In genomic region chr5:154485850-154486426, GRCh38 we compare ENCODE assay signal across 25 cellular contexts. TPM values are rescaled to one million over a fixed set of nuclear protein-coding genes. Genes with fewer than 3 reads are reported as not detected.
DNase-seq lines count a peak whose midpoint lies in the region; ATAC-seq and TF ChIP-seq lines count a peak whose summit lies in the region.
"Had no signal": no experiment of that assay in that cellular context is flagged by ENCODE, and none has a peak within 500 bp of the region (broad histone marks: within the 10 kb centered on the region; RNA-seq: fewer than 3 reads in every experiment).

No MANE protein-coding gene starts in this region.

- H3K27ac Mint-ChIP-seq in GM23338 (no peak overlapping the region), mesothelial cell of epicardium (peak overlapping the region; percentile 91)
- H3K27ac Mint-ChIP-seq: activated naive CD4-positive, alpha-beta T cell treated with anti-CD3 and anti-CD28 coated beads, Interleukin-2, amount 10 ng/mL, durations not matched to agents 7 days and 5 days; CD4-positive, CD25-positive, alpha-beta regulatory T cell; neural progenitor cell; WTC11 had no signal

- peaks cover 59% of the 10 kb centered on the region for H3K4me1 ChIP-seq in GM23338 (ENCODE audit: insufficient read depth)
- H3K4me1 ChIP-seq: breast epithelium, colonic mucosa had no signal

- H3K9me3 Mint-ChIP-seq in GM23338 (no peaks in the 10 kb centered on the region), mesothelial cell of epicardium (no peaks in the 10 kb centered on the region)
- H3K9me3 Mint-ChIP-seq: activated naive CD4-positive, alpha-beta T cell treated with anti-CD3 and anti-CD28 coated beads, Interleukin-2, amount 10 ng/mL, durations not matched to agents 7 days and 5 days; neural progenitor cell; WTC11 had no signal

- TF ChIP-seq CTCF in GM23338 (conservative IDR thresholded peaks at IDR 0.05; ENCODE audit: low read depth in 2 of 2) (no peak), mesothelial cell of epicardium (IDR thresholded peaks at IDR 0.05; ENCODE audit: unreplicated experiment) (no peak)

- H3K4me3 Mint-ChIP-seq in GM23338, result no peak overlapping the region; the same call in 2 of the 3 replicates
- H3K4me3 Mint-ChIP-seq in mesothelial cell of epicardium, result no peak overlapping the region
- H3K4me3 Mint-ChIP-seq: activated naive CD4-positive, alpha-beta T cell treated with anti-CD3 and anti-CD28 coated beads, Interleukin-2, amount 10 ng/mL, durations not matched to agents 7 days and 5 days; CD4-positive, CD25-positive, alpha-beta regulatory T cell; neural progenitor cell had no signal

- H4K20me1 ChIP-seq in GM23338 (replicated peaks; ENCODE audit: insufficient read depth), result peaks cover 27% of the 10 kb centered on the region

- ATAC-seq in GM23338 (no peak), GM18870 (IDR thresholded peaks at IDR 0.05; ENCODE audit: unreplicated experiment) (no peak)
- ATAC-seq: mucosa of descending colon had no signal

- no peaks in the 10 kb centered on the region for H3K36me3 ChIP-seq in GM23338 (ENCODE audit: insufficient read depth)
- H3K36me3 ChIP-seq in SK-N-MC (ENCODE audit: insufficient read depth, low read length), result no peaks in the 10 kb centered on the region
- H3K36me3 ChIP-seq: breast epithelium, colonic mucosa, neural progenitor cell, upper lobe of left lung had no signal

- no peaks in the 10 kb centered on the region for H3K9me3 ChIP-seq in SK-N-MC (ENCODE audit: low read depth, low read length)
- H3K9me3 ChIP-seq: breast epithelium, colonic mucosa, mucosa of descending colon, upper lobe of left lung had no signal

- H3K9ac ChIP-seq in SK-N-MC (ENCODE audit: insufficient read length), result no peak overlapping the region
- H3K9ac ChIP-seq: neural progenitor cell had no signal

- H3F3A ChIP-seq in GM23338 (replicated peaks; ENCODE audit: low read depth), result peaks cover 36% of the 10 kb centered on the region

- H3K27ac ChIP-seq in GM23338 (ENCODE audit: low read depth), result no peak overlapping the region
- peak overlapping the region; percentile 28 for H3K27ac ChIP-seq in SK-N-MC
- H3K27ac ChIP-seq: breast epithelium, colonic mucosa, neural progenitor cell, upper lobe of left lung had no signal

- H3K4me2 ChIP-seq in GM23338, result peak overlapping the region; percentile 68
- H3K4me2 ChIP-seq: neural progenitor cell had no signal

- no peak for DNase-seq in GM23338 (ENCODE audit: low spot score)
- DNase-seq in NCI-H128 (lab: John Stamatoyannopoulos, UW; ENCODE audit: unreplicated experiment), result peak; percentile 11
- no peak for DNase-seq in SK-N-MC (ENCODE audit: low read depth, low spot score)
- DNase-seq in mesothelial cell of epicardium (ENCODE audit: low spot score in 2 of 2, unreplicated experiment in 2 of 2), result no peak
- no peak for DNase-seq in H4 (ENCODE audit: low spot score)
- DNase-seq in NCI-H146 (lab: John Stamatoyannopoulos, UW), result no peak
- no peak for DNase-seq in NCI-H345 (lab: John Stamatoyannopoulos, UW)
- DNase-seq: activated naive CD4-positive, alpha-beta T cell treated with anti-CD3 and anti-CD28 coated beads, Interleukin-2, amount 10 ng/mL, durations not matched to agents 7 days and 5 days; amniotic stem cell; CD4-positive, CD25-positive, alpha-beta regulatory T cell; colonic mucosa; GOT3; KG1; mucosa of descending colon; NCI-H2029 treated with DMSO at 0.1 percent for 48 hours; NCI-H526 treated with DMSO at 0.1 percent for 48 hours; T-helper 9 cell had no signal

- H3K36me3 Mint-ChIP-seq in GM23338 (ENCODE audit: low read depth), result no peaks in the 10 kb centered on the region
- H3K36me3 Mint-ChIP-seq in mesothelial cell of epicardium, result no peaks in the 10 kb centered on the region
- H3K36me3 Mint-ChIP-seq: activated naive CD4-positive, alpha-beta T cell treated with anti-CD3 and anti-CD28 coated beads, Interleukin-2, amount 10 ng/mL, durations not matched to agents 7 days and 5 days; CD4-positive, CD25-positive, alpha-beta regulatory T cell; neural progenitor cell; WTC11 had no signal

- no peaks in the 10 kb centered on the region for H3K79me2 ChIP-seq in GM23338 (replicated peaks; ENCODE audit: insufficient read depth)

- no peak overlapping the region for H2AFZ ChIP-seq in GM23338
- H2AFZ ChIP-seq: neural progenitor cell had no signal

- H3K4me1 Mint-ChIP-seq in GM23338, result peaks cover 49% of the 10 kb centered on the region
- H3K4me1 Mint-ChIP-seq in mesothelial cell of epicardium, result peaks cover 75% of the 10 kb centered on the region
- H3K4me1 Mint-ChIP-seq: activated naive CD4-positive, alpha-beta T cell treated with anti-CD3 and anti-CD28 coated beads, Interleukin-2, amount 10 ng/mL, durations not matched to agents 7 days and 5 days had no signal

- peaks cover 95% of the 10 kb centered on the region for H3K27me3 ChIP-seq in GM23338 (ENCODE audit: insufficient read depth)

- peaks cover 72% of the 10 kb centered on the region for H3K27me3 Mint-ChIP-seq in GM23338 (ENCODE audit: insufficient read depth, low read depth, poor library complexity)
- peaks cover 50% of the 10 kb centered on the region for H3K27me3 Mint-ChIP-seq in mesothelial cell of epicardium (ENCODE audit: low read depth)

- peak overlapping the region; percentile 50; the same call in 1 of the 2 replicates for H3K4me3 ChIP-seq in GM23338
- peak overlapping the region; percentile 48 for H3K4me3 ChIP-seq in SK-N-MC
- H3K4me3 ChIP-seq: breast epithelium, colonic mucosa, mucosa of descending colon, neural progenitor cell, upper lobe of left lung had no signal

- H3K9me2 ChIP-seq in GM23338 (ENCODE audit: insufficient read depth), result no peaks in the 10 kb centered on the region

TF ChIP-seq in GM23338, 12 proteins besides CTCF, POLR2A, EP300 and RAD21 (continues in another document):
- no peak for TF ChIP-seq CREB1 (CRISPR knock-in tag; IDR thresholded peaks at IDR 0.05; ENCODE audit: low read depth)
- TF ChIP-seq EZH2 (IDR thresholded peaks at IDR 0.05; ENCODE audit: low read depth, unreplicated experiment), result no peak
- no peak for TF ChIP-seq REST (IDR thresholded peaks at IDR 0.05; ENCODE audit: unreplicated experiment)
- TF ChIP-seq, protein P1, sequence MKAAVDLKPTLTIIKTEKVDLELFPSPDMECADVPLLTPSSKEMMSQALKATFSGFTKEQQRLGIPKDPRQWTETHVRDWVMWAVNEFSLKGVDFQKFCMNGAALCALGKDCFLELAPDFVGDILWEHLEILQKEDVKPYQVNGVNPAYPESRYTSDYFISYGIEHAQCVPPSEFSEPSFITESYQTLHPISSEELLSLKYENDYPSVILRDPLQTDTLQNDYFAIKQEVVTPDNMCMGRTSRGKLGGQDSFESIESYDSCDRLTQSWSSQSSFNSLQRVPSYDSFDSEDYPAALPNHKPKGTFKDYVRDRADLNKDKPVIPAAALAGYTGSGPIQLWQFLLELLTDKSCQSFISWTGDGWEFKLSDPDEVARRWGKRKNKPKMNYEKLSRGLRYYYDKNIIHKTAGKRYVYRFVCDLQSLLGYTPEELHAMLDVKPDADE (IDR thresholded peaks at IDR 0.05), result no peak
- TF ChIP-seq ZNF331 (CRISPR knock-in tag; IDR thresholded peaks at IDR 0.05; ENCODE audit: low read depth), result no peak
- TF ChIP-seq ZNF114 (CRISPR knock-in tag; IDR thresholded peaks at IDR 0.05), result no peak
- no peak for TF ChIP-seq NANOG (IDR thresholded peaks at IDR 0.05; ENCODE audit: borderline replicate concordance)
- TF ChIP-seq POLR2AphosphoS5 (IDR thresholded peaks at IDR 0.05; ENCODE audit: low read depth), result no peak
- TF ChIP-seq STAT1 (IDR thresholded peaks at IDR 0.05; ENCODE audit: unreplicated experiment), result no peak
- TF ChIP-seq JUNB (IDR thresholded peaks at IDR 0.05; ENCODE audit: unreplicated experiment), result no peak
- no peak for TF ChIP-seq EZH2phosphoT487 (IDR thresholded peaks at IDR 0.05; ENCODE audit: unreplicated experiment)

RNA-seq across cellular contexts. Expression of gene HAND1, which starts 7.9 kb away (rescaled TPM):
- total RNA-seq in GM23338 (2014; rRNA removed; shearing (Covaris generic)), result not detected in 2 replicates
- polyA plus RNA-seq in GM23338 (2016; fragmentation: Nextera tagmentation; extraction: Ambion mirVana), result not detected in 2 replicates
- 16.5 to 19.3 TPM (median 16.9 TPM) in 3 replicates for total RNA-seq in mesothelial cell of epicardium
- 0.29 TPM in 1 of 2 replicates, not detected in the other for total RNA-seq in H4 (2014; rRNA removed; shearing (Covaris generic))
- total RNA-seq: CD4-positive, CD25-positive, alpha-beta regulatory T cell; fibroblast of lung; liver; posterior vena cava; WTC11 had no signal
- polyA plus RNA-seq: CD4-positive, CD25-positive, alpha-beta regulatory T cell; fibroblast of lung; liver had no signal

RNA-seq across cellular contexts. Expression of gene SAP30L, which starts 40.1 kb away (rescaled TPM):
- total RNA-seq in GM23338 (2014; rRNA removed; shearing (Covaris generic)), result 11.5 and 21.4 TPM in 2 replicates
- polyA plus RNA-seq in GM23338 (2016; fragmentation: Nextera tagmentation; extraction: Ambion mirVana), result 29.3 and 36.8 TPM in 2 replicates
- total RNA-seq in mesothelial cell of epicardium, result 32.9 to 36.2 TPM (median 34.8 TPM) in 3 replicates
- 15.0 and 33.4 TPM in 2 replicates for total RNA-seq in H4 (2014; rRNA removed; shearing (Covaris generic))

Comparison
In these comparisons a context has a peak if more than half of its experiments do, and no peak if none do; other contexts are left out.
1. RNA of gene HAND1, which starts 7.9 kb away (total RNA-seq): 16.5 to 19.3 TPM in mesothelial cell of epicardium; not detected in GM23338 and 0.29 TPM in H4; every median in the first group is over 10 times any median in the second.